ENCODE assay signal across 14 cellular contexts in genomic region chr2:62477573-62477972, GRCh38. TPM values are rescaled to one million over a fixed set of nuclear protein-coding genes. Genes with fewer than 3 reads are reported as not detected.
DNase-seq lines count a peak whose midpoint lies in the region; ATAC-seq and TF ChIP-seq lines count a peak whose summit lies in the region.
"Had no signal": no experiment of that assay in that cellular context is flagged by ENCODE, and none has a peak within 500 bp of the region (broad histone marks: within the 10 kb centered on the region; RNA-seq: fewer than 3 reads in every experiment).

No MANE protein-coding gene starts in this region.

- no peak for TF ChIP-seq POLR2A in uterus (IDR thresholded peaks at IDR 0.05)

- H3K27me3 ChIP-seq in left ventricle myocardium inferior (ENCODE audit: low read depth), result no peaks in the 10 kb centered on the region
- H3K27me3 ChIP-seq in esophagus (ENCODE audit: control insufficient read depth in 1 of 2, insufficient read depth in 2 of 2, low read length in 2 of 2), result no peaks in the 10 kb centered on the region
- no peaks in the 10 kb centered on the region for H3K27me3 ChIP-seq in uterus

- H3K9me3 Mint-ChIP-seq in neural crest cell, result no peaks in the 10 kb centered on the region
- H3K9me3 Mint-ChIP-seq: effector memory CD8-positive, alpha-beta T cell had no signal

- peak overlapping the region; percentile 55 for H3K27ac Mint-ChIP-seq in neural crest cell (ENCODE audit: unreplicated experiment)

- peaks cover 61% of the 10 kb centered on the region for H3K4me1 ChIP-seq in left ventricle myocardium inferior
- H3K4me1 ChIP-seq in esophagus (ENCODE audit: control insufficient read depth in 2 of 2, insufficient read depth in 2 of 2, low read length in 1 of 2), result peaks cover 9 to 10% of the 10 kb centered on the region in 2 donors
- peaks cover 3 to 25% of the 10 kb centered on the region in 2 donors for H3K4me1 ChIP-seq in uterus

- ATAC-seq in left ventricle myocardium superior (no peak), GM21515 (IDR thresholded peaks at IDR 0.05; ENCODE audit: unreplicated experiment) (no peak), HG02571 (IDR thresholded peaks at IDR 0.05; ENCODE audit: unreplicated experiment) (no peak)
- ATAC-seq: effector memory CD8-positive, alpha-beta T cell had no signal

- no peaks in the 10 kb centered on the region for H3K36me3 Mint-ChIP-seq in neural crest cell (ENCODE audit: low read depth)

- DNase-seq in left ventricle myocardium inferior (no peak), left ventricle myocardium superior (no peak), neural crest cell (ENCODE audit: low read depth, low spot score) (no peak), uterus (no peak)
- no peak for DNase-seq in effector CD8-positive, alpha-beta T cell (lab: John Stamatoyannopoulos, UW)
- DNase-seq: COR-L47; effector memory CD8-positive, alpha-beta T cell; kidney; NCI-H1092; NCI-H2227 treated with DMSO at 0.1 percent for 48 hours; stimulated activated CD4-positive, alpha-beta T cell treated with anti-CD3 and anti-CD28 coated beads, Interleukin-4, amount 100 ng/mL, for 24 hours had no signal

- no peaks in the 10 kb centered on the region for H3K9me3 ChIP-seq in left ventricle myocardium inferior (replicated peaks)
- H3K9me3 ChIP-seq in esophagus (ENCODE audit: control insufficient read depth in 2 of 2, insufficient read depth in 1 of 2, low read depth in 1 of 2, low read length in 1 of 2), result no peaks in the 10 kb centered on the region
- H3K9me3 ChIP-seq in uterus, result no peaks in the 10 kb centered on the region

- no peak overlapping the region for H3K4me3 Mint-ChIP-seq in neural crest cell
- H3K4me3 Mint-ChIP-seq: effector memory CD8-positive, alpha-beta T cell had no signal

- peaks cover 30% of the 10 kb centered on the region for H3K4me1 Mint-ChIP-seq in neural crest cell

- TF ChIP-seq CTCF in left ventricle myocardium inferior (IDR thresholded peaks at IDR 0.05; ENCODE audit: borderline replicate concordance), result no peak
- no peak for TF ChIP-seq CTCF in neural crest cell (conservative IDR thresholded peaks at IDR 0.05)
- no peak for TF ChIP-seq CTCF in uterus (IDR thresholded peaks at IDR 0.05)

- peaks cover 5% of the 10 kb centered on the region for H3K27me3 Mint-ChIP-seq in neural crest cell (ENCODE audit: low read depth)

- 93% methylated on average over 4 of the region's 4 CpGs for WGBS in esophagus, 2 donors

- H3K27ac ChIP-seq in left ventricle myocardium inferior (replicated peaks) (peak overlapping the region; percentile 81), esophagus (ENCODE audit: low read depth in 2 of 2, low read length in 1 of 2) (peak overlapping the region; percentile 15 to 64), uterus (peak overlapping the region; percentile 73 to 74)

- H3K4me3 ChIP-seq in left ventricle myocardium inferior (no peak overlapping the region), esophagus (ENCODE audit: low read depth in 1 of 2, low read length in 2 of 2) (no peak overlapping the region), uterus (no peak overlapping the region)

- H3K36me3 ChIP-seq in left ventricle myocardium inferior (no peaks in the 10 kb centered on the region), esophagus (ENCODE audit: control insufficient read depth in 2 of 2, insufficient read depth in 2 of 2, low read length in 1 of 2) (no peaks in the 10 kb centered on the region), uterus (no peaks in the 10 kb centered on the region)

- intact Hi-C loops in left ventricle myocardium inferior (cut with micrococcal nuclease), result no loop called here
- intact Hi-C loops in left ventricle myocardium superior (cut with micrococcal nuclease), result no loop called here
- intact Hi-C loops in uterus (cut with DNase I; ENCODE audit: low total_unique reads), result no loop called here

RNA-seq across cellular contexts. Expression of gene TMEM17, which starts 28.4 kb away (rescaled TPM):
- total RNA-seq in left ventricle myocardium inferior (2.2 TPM), left ventricle myocardium superior (1.4 TPM), neural crest cell (3.1 and 4.0 TPM in 2 replicates), uterus (1 to 10 TPM in 2 of 4 donors, not detected in 2; 1.0 to 3.1 TPM)
- polyA plus RNA-seq in esophagus, result 1 to 10 TPM; 1.1 to 1.5 TPM
